In genomic region chr11:65918211-65919150, GRCh38 we compare ENCODE assay signal across 8 cellular contexts. TPM values are rescaled to one million over a fixed set of nuclear protein-coding genes. Genes with fewer than 3 reads are reported as not detected.
DNase-seq lines count a peak whose midpoint lies in the region; ATAC-seq and TF ChIP-seq lines count a peak whose summit lies in the region.

Gene C11orf68 (minus strand): TSS chr11:65919062. CDS start chr11:65919031, 31 bp downstream.

- H3K4me1 ChIP-seq in ES-I3 (ENCODE audit: insufficient read depth, low read length) (peaks cover 11% of the 10 kb centered on the region; the same call in 1 of the 2 replicates), cardiac muscle cell (ENCODE audit: low read depth) (peaks cover 4% of the 10 kb centered on the region)

- H3K9ac ChIP-seq in ES-I3 (ENCODE audit: low read depth, low read length) = peak within 1 kb of the TSS; percentile 95

- no peaks in the 10 kb centered on the region for H3K27me3 Mint-ChIP-seq in activated T-cell treated with anti-CD3 and anti-CD28 coated beads, Interleukin-2, amount 50 U/mL, for 4 hours (ENCODE audit: low read depth)
- peaks cover 5% of the 10 kb centered on the region for H3K27me3 Mint-ChIP-seq in progenitor cell of endocrine pancreas

- H3K9me3 ChIP-seq in ES-I3 (ENCODE audit: control insufficient read depth, insufficient read depth, low read length) (no peaks in the 10 kb centered on the region), cardiac muscle cell (ENCODE audit: low read depth) (no peaks in the 10 kb centered on the region)

- H3K36me3 ChIP-seq in ES-I3 (ENCODE audit: insufficient read depth, low read length) (no peaks in the 10 kb centered on the region; the same call in 1 of the 2 replicates), cardiac muscle cell (peaks cover 5% of the 10 kb centered on the region)

- H3K27ac Mint-ChIP-seq in progenitor cell of endocrine pancreas = peak within 1 kb of the TSS; percentile 92

- H3K9me3 Mint-ChIP-seq in activated T-cell treated with anti-CD3 and anti-CD28 coated beads, Interleukin-2, amount 50 U/mL, for 4 hours = no peaks in the 10 kb centered on the region
- H3K9me3 Mint-ChIP-seq in progenitor cell of endocrine pancreas (ENCODE audit: low read depth) = no peaks in the 10 kb centered on the region

- peaks cover 8% of the 10 kb centered on the region for H3K36me3 Mint-ChIP-seq in activated T-cell treated with anti-CD3 and anti-CD28 coated beads, Interleukin-2, amount 50 U/mL, for 4 hours (ENCODE audit: insufficient read depth)
- peaks cover 5% of the 10 kb centered on the region for H3K36me3 Mint-ChIP-seq in progenitor cell of endocrine pancreas (ENCODE audit: insufficient read depth)

- peak within 1 kb of the TSS; percentile 73 for H3K4me3 ChIP-seq in cardiac muscle cell

- ATAC-seq in GM19468 (IDR thresholded peaks at IDR 0.05; ENCODE audit: extremely low read depth, unreplicated experiment) = peak; percentile 13
- peak; percentile 32 for ATAC-seq in HG03565 (IDR thresholded peaks at IDR 0.05; ENCODE audit: unreplicated experiment)
- peak; percentile 72 to 76 for ATAC-seq in activated T-cell treated with anti-CD3 and anti-CD28 coated beads, Interleukin-2, amount 50 U/mL, for 4 hours

- no peaks in the 10 kb centered on the region for H3K27me3 ChIP-seq in cardiac muscle cell

- H3K4me3 Mint-ChIP-seq in activated T-cell treated with anti-CD3 and anti-CD28 coated beads, Interleukin-2, amount 50 U/mL, for 4 hours = peak within 1 kb of the TSS; percentile 92
- peak within 1 kb of the TSS; percentile 84 for H3K4me3 Mint-ChIP-seq in progenitor cell of endocrine pancreas (ENCODE audit: low read depth)

- H3K27ac ChIP-seq in cardiac muscle cell = peak within 1 kb of the TSS; percentile 96

- H3K4me1 Mint-ChIP-seq in activated T-cell treated with anti-CD3 and anti-CD28 coated beads, Interleukin-2, amount 50 U/mL, for 4 hours (ENCODE audit: low read depth) = peaks cover 45% of the 10 kb centered on the region
- peaks cover 6% of the 10 kb centered on the region for H3K4me1 Mint-ChIP-seq in progenitor cell of endocrine pancreas (ENCODE audit: low read depth)

- no peak for TF ChIP-seq CTCF in cardiac muscle cell (IDR thresholded peaks at IDR 0.05; ENCODE audit: low read depth, low read length)
- no peak for TF ChIP-seq CTCF in progenitor cell of endocrine pancreas (IDR thresholded peaks at IDR 0.05; ENCODE audit: unreplicated experiment)

- no peak for DNase-seq in activated T-cell treated with anti-CD3 and anti-CD28 coated beads, Interleukin-2, amount 50 U/mL, for 4 hours
- peak; percentile 47 to 63 for DNase-seq in cardiac muscle cell (ENCODE audit: low read depth in 1 of 2, low spot score in 1 of 2)
- no peak for DNase-seq in progenitor cell of endocrine pancreas (ENCODE audit: low spot score, unreplicated experiment)
- DNase-seq in stimulated activated CD4-positive, alpha-beta T cell treated with anti-CD3 and anti-CD28 coated beads, Interleukin-4, amount 100 ng/mL, for 4 hours = no peak
- DNase-seq in GF-D8 (lab: John Stamatoyannopoulos, UW) = no peak

RNA-seq across cellular contexts. Expression of gene C11orf68, which starts in this region (rescaled TPM):
- 10 to 100 TPM; 13.9 to 15.4 (median 14.0) TPM for total RNA-seq in activated T-cell treated with anti-CD3 and anti-CD28 coated beads, Interleukin-2, amount 50 U/mL, for 4 hours
- total RNA-seq in cardiac muscle cell (34.7 and 39.5 TPM in 2 replicates), progenitor cell of endocrine pancreas (23.9 and 28.6 TPM in 2 replicates)
- 73.1 and 86.5 TPM in 2 replicates for polyA plus RNA-seq in cardiac muscle cell

Comparison
In these comparisons a context has a peak if more than half of its experiments do, and no peak if none do; other contexts are left out.
1. ATAC-seq: peak in every context shown above with its lines; median percentile 74 in activated T-cell treated with anti-CD3 and anti-CD28 coated beads, Interleukin-2, amount 50 U/mL, for 4 hours; 32 in HG03565; 13 in GM19468.
2. DNase-seq: peak in cardiac muscle cell (2 of 2); none in activated T-cell treated with anti-CD3 and anti-CD28 coated beads, Interleukin-2, amount 50 U/mL, for 4 hours (single experiment), progenitor cell of endocrine pancreas (single experiment), stimulated activated CD4-positive, alpha-beta T cell treated with anti-CD3 and anti-CD28 coated beads, Interleukin-4, amount 100 ng/mL, for 4 hours (0 of 2) and GF-D8 (single experiment).